In genomic region chr6:27630727-27631613, GRCh38 we compare ENCODE assay signal across 1 cellular context.
TF ChIP-seq lines count a peak whose summit lies in the region.

No MANE protein-coding gene starts in this region.

TF ChIP-seq in K562, 482 proteins besides CTCF, POLR2A, EP300 and RAD21 (continued from another document and continues in another):
- peak; percentile 87; the same call in 1 of the 2 replicates for TF ChIP-seq ZNF609 (CRISPR knock-in tag; IDR thresholded peaks at IDR 0.05; ENCODE audit: borderline replicate concordance)
- TF ChIP-seq NCOR1 (IDR thresholded peaks at IDR 0.05), result no peak
- TF ChIP-seq ZNF280A (IDR thresholded peaks at IDR 0.05; ENCODE audit: low read depth, partially characterized antibody), result no peak
- TF ChIP-seq MTA1 (IDR thresholded peaks at IDR 0.05; ENCODE audit: borderline replicate concordance), result peak; percentile 29; the same call in 1 of the 2 replicates
- TF ChIP-seq FOXM1 (IDR thresholded peaks at IDR 0.05; ENCODE audit: low read depth), result peak; percentile 47; the same call in 1 of the 2 replicates
- TF ChIP-seq FOXM1 (CRISPR knock-in tag; IDR thresholded peaks at IDR 0.05; ENCODE audit: low read depth), result peak; percentile 96
- peak; percentile 64 for TF ChIP-seq POLR3G (IDR thresholded peaks at IDR 0.05; ENCODE audit: extremely low read depth, insufficient read length, insufficient replicate concordance)
- no peak for TF ChIP-seq PHB (CRISPR knock-in tag; IDR thresholded peaks at IDR 0.05)
- no peak for TF ChIP-seq PRPF4 (IDR thresholded peaks at IDR 0.05; ENCODE audit: insufficient read depth, low read depth, low read length, poor library complexity, severe bottlenecking)
- TF ChIP-seq SUPT5H (IDR thresholded peaks at IDR 0.05), result no peak
- TF ChIP-seq THAP7 (CRISPR knock-in tag; IDR thresholded peaks at IDR 0.05), result no peak
- no peak for TF ChIP-seq ZNF140 (CRISPR knock-in tag; IDR thresholded peaks at IDR 0.05)
- peak; percentile 94 for TF ChIP-seq ZBTB33 (CRISPR knock-in tag; IDR thresholded peaks at IDR 0.05)
- no peak for TF ChIP-seq ELF4 (CRISPR knock-in tag; IDR thresholded peaks at IDR 0.05)
- peak; percentile 41 for TF ChIP-seq HDAC3 (IDR thresholded peaks at IDR 0.05; ENCODE audit: borderline replicate concordance, partially characterized antibody)
- TF ChIP-seq RHOXF2B (CRISPR knock-in tag; conservative IDR thresholded peaks at IDR 0.05), result no peak
- TF ChIP-seq PURB (CRISPR knock-in tag; IDR thresholded peaks at IDR 0.05; ENCODE audit: low read depth), result no peak
- TF ChIP-seq ZNF57 (CRISPR knock-in tag; IDR thresholded peaks at IDR 0.05), result no peak
- TF ChIP-seq ZNF311 (CRISPR knock-in tag; IDR thresholded peaks at IDR 0.05), result no peak
- peak; percentile 93; the same call in 1 of the 2 replicates for TF ChIP-seq ARID4B (CRISPR knock-in tag; IDR thresholded peaks at IDR 0.05)
- TF ChIP-seq MGA (IDR thresholded peaks at IDR 0.05), result peak; percentile 99
- no peak for TF ChIP-seq KLF13 (tag; IDR thresholded peaks at IDR 0.05; ENCODE audit: borderline replicate concordance, low read depth)
- TF ChIP-seq ATF2 (CRISPR knock-in tag; IDR thresholded peaks at IDR 0.05), result no peak
